In the genomic region with DNA sequence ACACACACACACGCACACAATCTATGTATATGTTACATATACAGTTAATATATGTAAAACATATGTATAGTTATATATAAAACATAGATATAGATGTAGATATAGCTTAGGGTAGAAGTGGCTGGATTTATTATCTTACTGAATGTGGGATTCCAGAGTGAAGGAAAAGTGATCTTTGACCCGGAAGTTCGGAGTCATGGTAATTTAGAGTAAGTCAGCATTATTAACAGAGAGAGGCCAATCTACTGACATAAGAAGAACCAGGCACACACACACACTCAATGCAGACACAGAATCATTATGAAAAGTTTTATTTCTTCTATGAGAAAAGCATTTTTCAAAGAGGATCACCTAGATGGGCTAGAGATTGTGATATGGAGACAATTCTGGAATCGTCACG, we compare ENCODE assay signal across 20 cellular contexts.
DNase-seq lines count a peak whose midpoint lies in the region; ATAC-seq, FAIRE-seq and TF ChIP-seq lines count a peak whose summit lies in the region.
"Had no signal": no experiment of that assay in that cellular context is flagged by ENCODE, and none has a peak within 500 bp of the region (broad histone marks: within the 10 kb centered on the region; RNA-seq: fewer than 3 reads in every experiment).

No MANE protein-coding gene starts in this region.

- ATAC-seq in A549 (no peak), left colon (peak; percentile 80), gastrocnemius medialis (no peak)
- ATAC-seq in stimulated activated naive B cell treated with anti-CD40 and anti-IgM and Interleukin-4, amounts not matched to agents 10 μg/mL and 1 μg/mL and 100 μg/mL, for 72 hours (replicated peaks), result no peak
- ATAC-seq: CD8-positive, alpha-beta T cell had no signal

- H3K27ac ChIP-seq in A549, result no peak overlapping the region
- H3K27ac ChIP-seq in small intestine (ENCODE audit: low read depth in 1 of 2, low read length in 1 of 2), result no peak overlapping the region
- no peak overlapping the region for H3K27ac ChIP-seq in gastrocnemius medialis
- H3K27ac ChIP-seq: BLaER1 treated with 17β-estradiol and CSF1 and Interleukin-3, amounts not matched to agents 10 nM and 100 nM; C4-2B had no signal

- DNase-seq in A549 (ENCODE audit: low read depth in 1 of 2, low spot score in 1 of 2), result no peak
- no peak for DNase-seq in left colon
- DNase-seq in small intestine, result peak; percentile 64
- no peak for DNase-seq in stimulated activated naive B cell treated with anti-CD40 and anti-IgM and Interleukin-4, amounts not matched to agents 10 μg/mL and 1 μg/mL and 100 μg/mL, for 72 hours
- DNase-seq in gastrocnemius medialis, result no peak
- DNase-seq: 8988T; AML-193; Caco-2; Calu3; CD4-positive, alpha-beta T cell; CD8-positive, alpha-beta T cell; DMS79 treated with DMSO at 0.1 percent for 48 hours; GF-D8 had no signal

- H3K27ac Mint-ChIP-seq in stimulated activated naive B cell treated with anti-CD40 and anti-IgM and Interleukin-4, amounts not matched to agents 10 μg/mL and 1 μg/mL and 100 μg/mL, for 72 hours, result no peak overlapping the region
- H3K27ac Mint-ChIP-seq: B cell; CD4-positive, alpha-beta T cell; CD8-positive, alpha-beta T cell had no signal

- TF ChIP-seq CTCF in A549 (IDR thresholded peaks at IDR 0.05), result no peak
- no peak for TF ChIP-seq CTCF in gastrocnemius medialis (IDR thresholded peaks at IDR 0.05 in 4 of 5, conservative IDR thresholded peaks at IDR 0.05 in 1 of 5)

- no peak for TF ChIP-seq EP300 in A549 (IDR thresholded peaks at IDR 0.05)

- no peaks in the 10 kb centered on the region for H3K9me3 Mint-ChIP-seq in stimulated activated naive B cell treated with anti-CD40 and anti-IgM and Interleukin-4, amounts not matched to agents 10 μg/mL and 1 μg/mL and 100 μg/mL, for 72 hours

- no peak for FAIRE-seq in A549 (lab: Jason Lieb, UNC)
- no peak for FAIRE-seq in small intestine (lab: Jason Lieb, UNC)
- FAIRE-seq: A204.1, D721Med, G401.6, GM12891 had no signal

- H3K27me3 Mint-ChIP-seq in stimulated activated naive B cell treated with anti-CD40 and anti-IgM and Interleukin-4, amounts not matched to agents 10 μg/mL and 1 μg/mL and 100 μg/mL, for 72 hours, result no peaks in the 10 kb centered on the region
- H3K27me3 Mint-ChIP-seq: B cell; CD4-positive, alpha-beta T cell had no signal

- H3K9me3 ChIP-seq in A549, result no peaks in the 10 kb centered on the region
- H3K9me3 ChIP-seq in small intestine (ENCODE audit: control insufficient read depth, low read depth), result no peaks in the 10 kb centered on the region
- no peaks in the 10 kb centered on the region for H3K9me3 ChIP-seq in gastrocnemius medialis
- H3K9me3 ChIP-seq: BLaER1 treated with 17β-estradiol and CSF1 and Interleukin-3, amounts not matched to agents 10 nM and 100 nM; Caco-2 had no signal

- POLR2A ChIA-PET in A549 (lab: Yijun Ruan, JAX), result no interaction called here

- H3K4me3 Mint-ChIP-seq in stimulated activated naive B cell treated with anti-CD40 and anti-IgM and Interleukin-4, amounts not matched to agents 10 μg/mL and 1 μg/mL and 100 μg/mL, for 72 hours, result no peak overlapping the region
- H3K4me3 Mint-ChIP-seq: B cell; CD4-positive, alpha-beta T cell; CD8-positive, alpha-beta T cell had no signal

- no peaks in the 10 kb centered on the region for H3K4me1 ChIP-seq in A549
- no peaks in the 10 kb centered on the region for H3K4me1 ChIP-seq in small intestine (ENCODE audit: control insufficient read depth in 2 of 2, insufficient read depth in 1 of 2, low read depth in 1 of 2, low read length in 1 of 2)
- H3K4me1 ChIP-seq in gastrocnemius medialis, result no peaks in the 10 kb centered on the region
- H3K4me1 ChIP-seq: BLaER1 treated with 17β-estradiol and CSF1 and Interleukin-3, amounts not matched to agents 10 nM and 100 nM; Caco-2 had no signal

- H3K27me3 ChIP-seq in small intestine (ENCODE audit: control insufficient read depth in 2 of 2, insufficient read depth in 2 of 2, low read length in 2 of 2) (no peaks in the 10 kb centered on the region), gastrocnemius medialis (no peaks in the 10 kb centered on the region)
- H3K27me3 ChIP-seq: BLaER1 treated with 17β-estradiol and CSF1 and Interleukin-3, amounts not matched to agents 10 nM and 100 nM had no signal

- intact Hi-C loops in left colon (cut with DNase I, micrococcal nuclease) (loop anchor here in 1 of 2 donors (10.0 kb wide), 1 partner anchor 817 kb away; no protein-coding TSS in a partner anchor), gastrocnemius medialis (cut with DNase I; ENCODE audit: low total_unique reads) (no loop called here)

- no peak for TF ChIP-seq RAD21 in A549 (conservative IDR thresholded peaks at IDR 0.05 in 1 of 2, IDR thresholded peaks at IDR 0.05 in 1 of 2)

- H3K36me3 Mint-ChIP-seq in stimulated activated naive B cell treated with anti-CD40 and anti-IgM and Interleukin-4, amounts not matched to agents 10 μg/mL and 1 μg/mL and 100 μg/mL, for 72 hours, result no peaks in the 10 kb centered on the region
- H3K36me3 Mint-ChIP-seq: CD8-positive, alpha-beta T cell had no signal

- in situ Hi-C loops in gastrocnemius medialis (cut with MboI; ENCODE audit: low sequenced_read_pairs in 4 of 4), result no loop called here

- no peaks in the 10 kb centered on the region for H3K36me3 ChIP-seq in small intestine (ENCODE audit: control insufficient read depth in 2 of 2, insufficient read depth in 2 of 2, low read length in 2 of 2)
- H3K36me3 ChIP-seq in gastrocnemius medialis, result no peaks in the 10 kb centered on the region
- H3K36me3 ChIP-seq: BLaER1 treated with 17β-estradiol and CSF1 and Interleukin-3, amounts not matched to agents 10 nM and 100 nM had no signal

- H3K4me3 ChIP-seq in A549 (no peak overlapping the region), small intestine (ENCODE audit: low read depth in 1 of 2, low read length in 2 of 2) (no peak overlapping the region), gastrocnemius medialis (no peak overlapping the region)
- H3K4me3 ChIP-seq: BLaER1 treated with 17β-estradiol and CSF1 and Interleukin-3, amounts not matched to agents 10 nM and 100 nM had no signal

- no peaks in the 10 kb centered on the region for H3K4me1 Mint-ChIP-seq in stimulated activated naive B cell treated with anti-CD40 and anti-IgM and Interleukin-4, amounts not matched to agents 10 μg/mL and 1 μg/mL and 100 μg/mL, for 72 hours
- H3K4me1 Mint-ChIP-seq: B cell had no signal

- CTCF ChIA-PET in A549 (lab: Yijun Ruan, JAX), result interaction anchor here (3.2 kb wide), 1 partner anchor 588 kb away, joined by 20 read pairs; no protein-coding TSS in a partner anchor

- TF ChIP-seq POLR2A in A549 (IDR thresholded peaks at IDR 0.05; ENCODE audit: low read length) (no peak), gastrocnemius medialis (IDR thresholded peaks at IDR 0.05) (no peak)

- WGBS in A549 (ENCODE audit: missing lambda C conversion rate), result 87% methylated on average over 5 of the region's 5 CpGs
- 62 to 80% (median 76%) methylated on average over 5 of the region's 5 CpGs for WGBS in small intestine, 3 donors

- no peak overlapping the region for H3K4me2 ChIP-seq in A549
- H3K4me2 ChIP-seq: BLaER1 treated with 17β-estradiol and CSF1 and Interleukin-3, amounts not matched to agents 10 nM and 100 nM had no signal

TF ChIP-seq in A549, 52 proteins besides CTCF, POLR2A, EP300 and RAD21:
- TF ChIP-seq HEYL (CRISPR knock-in tag; IDR thresholded peaks at IDR 0.05) (no peak), MAFK (IDR thresholded peaks at IDR 0.05; ENCODE audit: partially characterized antibody) (peak; percentile 4), ZFP36 (IDR thresholded peaks at IDR 0.05; ENCODE audit: borderline replicate concordance, partially characterized antibody) (no peak), FOSL2 (IDR thresholded peaks at IDR 0.05) (no peak), FOSL2 (CRISPR knock-in tag; IDR thresholded peaks at IDR 0.05) (no peak), BHLHE40 (IDR thresholded peaks at IDR 0.05; ENCODE audit: low read depth, low read length) (no peak), ZC3H11A (IDR thresholded peaks at IDR 0.05) (no peak), CHD2 (IDR thresholded peaks at IDR 0.05; ENCODE audit: low read length, partially characterized antibody) (no peak)
TF ChIP-seq in A549: peak in this region for 1.
